ENCODE assay signal across 18 cellular contexts in the genomic region with DNA sequence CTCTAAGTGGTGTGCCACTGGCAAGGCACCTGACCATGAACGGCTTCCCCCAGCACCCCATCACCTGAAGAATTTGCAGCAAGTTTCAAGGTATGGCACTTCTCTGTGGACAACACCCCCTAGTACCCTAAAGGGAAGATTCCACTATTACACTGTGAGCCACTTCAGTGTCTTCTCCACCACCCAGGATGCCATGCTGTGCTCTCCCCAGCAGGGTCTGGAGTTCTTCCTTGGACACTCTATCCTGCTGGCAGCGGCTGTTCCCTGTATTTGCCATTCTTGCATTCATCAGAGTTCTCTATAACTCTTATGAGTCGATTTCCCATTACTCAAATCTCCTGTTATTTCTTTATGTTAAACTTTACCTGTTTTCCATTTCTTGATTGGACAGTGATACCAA. TPM values are rescaled to one million over a fixed set of nuclear protein-coding genes. Genes with fewer than 3 reads are reported as not detected.
A peak's percentile ranks its signal among the peaks of the same experiment; 100 is the strongest.
DNase-seq lines count a peak whose midpoint lies in the region; ATAC-seq and TF ChIP-seq lines count a peak whose summit lies in the region.
"Had no signal": no experiment of that assay in that cellular context is flagged by ENCODE, and none has a peak within 500 bp of the region (broad histone marks: within the 10 kb centered on the region; RNA-seq: fewer than 3 reads in every experiment).

No MANE protein-coding gene starts in this region.

- peak; percentile 36 for TF ChIP-seq CTCF in endodermal cell (conservative IDR thresholded peaks at IDR 0.05)
- no peak for TF ChIP-seq CTCF in osteocyte (IDR thresholded peaks at IDR 0.05)

- H3K4me3 Mint-ChIP-seq in endodermal cell: no peak overlapping the region
- H3K4me3 Mint-ChIP-seq in osteocyte (ENCODE audit: unreplicated experiment): no peak overlapping the region
- H3K4me3 Mint-ChIP-seq: CD14-positive monocyte; CD4-positive, alpha-beta memory T cell; HFFc6 had no signal

- H3K27me3 Mint-ChIP-seq in endodermal cell (ENCODE audit: insufficient read depth) (no peaks in the 10 kb centered on the region), osteocyte (ENCODE audit: unreplicated experiment) (no peaks in the 10 kb centered on the region)

- H3K27ac Mint-ChIP-seq in endodermal cell (no peak overlapping the region), osteocyte (ENCODE audit: unreplicated experiment) (no peak overlapping the region)
- H3K27ac Mint-ChIP-seq: CD14-positive monocyte; CD4-positive, alpha-beta memory T cell; HFFc6 had no signal

- H3K36me3 Mint-ChIP-seq in endodermal cell (ENCODE audit: low read depth) (peaks cover 3% of the 10 kb centered on the region), osteocyte (ENCODE audit: unreplicated experiment) (no peaks in the 10 kb centered on the region)
- H3K36me3 Mint-ChIP-seq: CD14-positive monocyte had no signal

- no peaks in the 10 kb centered on the region for H3K4me1 ChIP-seq in endodermal cell (ENCODE audit: control insufficient read depth, insufficient read depth, low read length)
- H3K4me1 ChIP-seq: BLaER1 had no signal

- H3K4me1 Mint-ChIP-seq in endodermal cell (no peaks in the 10 kb centered on the region), osteocyte (ENCODE audit: unreplicated experiment) (no peaks in the 10 kb centered on the region)
- H3K4me1 Mint-ChIP-seq: CD4-positive, alpha-beta memory T cell had no signal

- H3K27me3 ChIP-seq in endodermal cell (ENCODE audit: control insufficient read depth, insufficient read depth, low read length, poor library complexity, severe bottlenecking): no peaks in the 10 kb centered on the region
- H3K27me3 ChIP-seq: BLaER1 had no signal

- DNase-seq in DMS53 (lab: John Stamatoyannopoulos, UW): peak; percentile 3
- DNase-seq in DMS53 treated with DMSO at 0.1 percent for 48 hours (lab: John Stamatoyannopoulos, UW; ENCODE audit: unreplicated experiment): no peak
- DNase-seq in SK-MEL-5 (ENCODE audit: low read depth, low spot score): peak; percentile 26
- no peak for DNase-seq in endodermal cell
- peak; percentile 38 for DNase-seq in osteocyte (ENCODE audit: extremely low spot score, unreplicated experiment)
- DNase-seq in amygdala (lab: John Stamatoyannopoulos, UW): no peak
- DNase-seq: CD4-positive, alpha-beta memory T cell; GOT3; H7; HFFc6 had no signal

- ATAC-seq in GM21786 (IDR thresholded peaks at IDR 0.05; ENCODE audit: unreplicated experiment): no peak
- ATAC-seq in HG02588 (IDR thresholded peaks at IDR 0.05; ENCODE audit: unreplicated experiment): no peak
- ATAC-seq: HCT116 had no signal

- H3K9ac ChIP-seq in endodermal cell (ENCODE audit: extremely low read depth, low read length, poor library complexity, severe bottlenecking): no peak overlapping the region
- H3K9ac ChIP-seq: BLaER1 had no signal

- H3K9me3 ChIP-seq in endodermal cell (ENCODE audit: control insufficient read depth, low read length): peaks cover 23% of the 10 kb centered on the region

- no peak overlapping the region for H3K4me3 ChIP-seq in endodermal cell (ENCODE audit: low read length)
- H3K4me3 ChIP-seq: BLaER1 had no signal

- 88 to 95% methylated on average over 1 to 3 of the region's 3 CpGs for WGBS in endodermal cell (ENCODE audit: insufficient coverage in 1 of 2, insufficient read length in 1 of 2), 2 experiments

- no peak overlapping the region for H3K27ac ChIP-seq in endodermal cell (ENCODE audit: low read depth, low read length)
- H3K27ac ChIP-seq: 22Rv1, BLaER1 had no signal

- H3K36me3 ChIP-seq in endodermal cell (ENCODE audit: control insufficient read depth, insufficient read depth, low read length): no peaks in the 10 kb centered on the region
- H3K36me3 ChIP-seq: BLaER1 had no signal

- in situ Hi-C loops in SK-MEL-5 (cut with HindIII; ENCODE audit: low pct_unique_long_range_greater_than_20kb, low sequenced_read_pairs): loop anchor here (25.0 kb wide), 1 partner anchor 289 kb away; no protein-coding TSS in a partner anchor

- H3K9me3 Mint-ChIP-seq in endodermal cell: peaks cover 32% of the 10 kb centered on the region
- peaks cover 13% of the 10 kb centered on the region for H3K9me3 Mint-ChIP-seq in osteocyte (ENCODE audit: unreplicated experiment)

RNA-seq across cellular contexts. Expression of gene RNU6-1, which starts 33.9 kb away (rescaled TPM):
- not detected in 2 replicates for total RNA-seq in SK-MEL-5 (2014; rRNA removed; shearing (Covaris generic))
- polyA plus RNA-seq in SK-MEL-5 (2015; cell fraction: cytosol; rRNA removed): not detected in 2 replicates
- not detected in 2 replicates for polyA plus RNA-seq in SK-MEL-5 (2015; cell fraction: nucleus; rRNA removed)
- total RNA-seq in endodermal cell (not detected), osteocyte (not detected in 2 replicates)
- under 0.01 TPM for polyA plus RNA-seq in endodermal cell (2013, experiment 1 of 2)
- polyA plus RNA-seq in endodermal cell (2013, experiment 2 of 2): under 0.01 TPM
- total RNA-seq: A673; CD4-positive, alpha-beta memory T cell; H7; HFFc6 had no signal
- polyA plus RNA-seq: AG04450; CD14-positive monocyte; CD4-positive, alpha-beta memory T cell had no signal

RNA-seq across cellular contexts. Expression of gene SKOR1, which starts 48.5 kb away (rescaled TPM):
- 0.03 TPM in 1 of 2 replicates, not detected in the other for total RNA-seq in SK-MEL-5 (2014; rRNA removed; shearing (Covaris generic))
- polyA plus RNA-seq in SK-MEL-5 (2015; cell fraction: cytosol; rRNA removed): 0.11 and 0.14 TPM in 2 replicates
- polyA plus RNA-seq in SK-MEL-5 (2015; cell fraction: nucleus; rRNA removed): 0.39 TPM in 1 of 2 replicates, not detected in the other
- total RNA-seq in endodermal cell (under 1 TPM; 0.37 to 0.51 TPM), osteocyte (0.42 and 0.48 TPM in 2 replicates)
- 2.0 TPM for polyA plus RNA-seq in endodermal cell (2013, experiment 1 of 2)
- 1.7 TPM for polyA plus RNA-seq in endodermal cell (2013, experiment 2 of 2)
- total RNA-seq: H7 had no signal
- polyA plus RNA-seq: CD14-positive monocyte had no signal

Comparison
In these comparisons a context has a peak if more than half of its experiments do, and no peak if none do; other contexts are left out.
1. DNase-seq: peak in DMS53 (single experiment), SK-MEL-5 (single experiment) and osteocyte (single experiment); none in DMS53 treated with DMSO at 0.1 percent for 48 hours (single experiment), endodermal cell (single experiment) and amygdala (0 of 56).